In genomic region chr2:98936917-98937351, GRCh38 we compare ENCODE assay signal across 9 cellular contexts. TPM values are rescaled to one million over a fixed set of nuclear protein-coding genes. Genes with fewer than 3 reads are reported as not detected.
DNase-seq lines count a peak whose midpoint lies in the region; ATAC-seq, FAIRE-seq and TF ChIP-seq lines count a peak whose summit lies in the region.
"Had no signal": no experiment of that assay in that cellular context is flagged by ENCODE, and none has a peak within 500 bp of the region (broad histone marks: within the 10 kb centered on the region; RNA-seq: fewer than 3 reads in every experiment).

No MANE protein-coding gene starts in this region.

- no peaks in the 10 kb centered on the region for H3K79me2 ChIP-seq in Karpas-422 (ENCODE audit: low read length)

- no peak for TF ChIP-seq POLR2A in body of pancreas (IDR thresholded peaks at IDR 0.05)

- no peak for TF ChIP-seq CTCF in body of pancreas (IDR thresholded peaks at IDR 0.05)

- DNase-seq in activated T-cell treated with anti-CD3 and anti-CD28 coated beads, Interleukin-2, amount 50 U/mL, for 4 hours, result no peak
- DNase-seq in activated T-cell treated with anti-CD3 and anti-CD28 coated beads for 4 hours (no peak), body of pancreas (no peak), memory B cell (ENCODE audit: low spot score in 2 of 2) (no peak), RCC 7860 (ENCODE audit: low spot score) (no peak), NCI-H446 treated with DMSO at 0.1 percent for 48 hours (lab: John Stamatoyannopoulos, UW) (no peak), Karpas-422 (no peak)

- H3K4me1 ChIP-seq in body of pancreas, result peaks cover 18% of the 10 kb centered on the region
- no peaks in the 10 kb centered on the region for H3K4me1 ChIP-seq in thymus (ENCODE audit: control insufficient read depth, insufficient read depth, low read length)
- H3K4me1 ChIP-seq in Karpas-422 (ENCODE audit: low read length), result no peaks in the 10 kb centered on the region

- no peaks in the 10 kb centered on the region for H3K36me3 ChIP-seq in body of pancreas (replicated peaks in 1 of 2; ENCODE audit: insufficient read depth in 1 of 2, low read depth in 2 of 2)
- H3K36me3 ChIP-seq in thymus (ENCODE audit: control insufficient read depth, insufficient read depth), result no peaks in the 10 kb centered on the region
- no peaks in the 10 kb centered on the region for H3K36me3 ChIP-seq in Karpas-422 (ENCODE audit: insufficient read depth, low read length)

- no peaks in the 10 kb centered on the region for H4K20me1 ChIP-seq in Karpas-422 (ENCODE audit: insufficient read depth, low read depth, low read length)

- H3K4me2 ChIP-seq in Karpas-422 (ENCODE audit: low read depth, low read length, poor library complexity, severe bottlenecking), result no peak overlapping the region

- H3K4me3 Mint-ChIP-seq in activated T-cell treated with anti-CD3 and anti-CD28 coated beads, Interleukin-2, amount 50 U/mL, for 4 hours, result peak overlapping the region; percentile 75
- H3K4me3 Mint-ChIP-seq in memory B cell, result peak overlapping the region; percentile 70

- intact Hi-C loops in body of pancreas (cut with DNase I), result no loop called here

- no peaks in the 10 kb centered on the region for H3K9me3 Mint-ChIP-seq in activated T-cell treated with anti-CD3 and anti-CD28 coated beads, Interleukin-2, amount 50 U/mL, for 4 hours
- no peaks in the 10 kb centered on the region for H3K9me3 Mint-ChIP-seq in memory B cell

- H3K9ac ChIP-seq in Karpas-422 (ENCODE audit: low read length), result no peak overlapping the region

- H3K4me3 ChIP-seq in body of pancreas, result peak overlapping the region; percentile 16 to 31
- peak overlapping the region; percentile 15 for H3K4me3 ChIP-seq in thymus (ENCODE audit: low read length)
- H3K4me3 ChIP-seq in Karpas-422 (ENCODE audit: low read length), result no peak overlapping the region

- 31 to 54% methylated on average over 24 to 49 of the region's 49 CpGs for WGBS in body of pancreas, 2 donors
- 7% methylated on average over 49 of the region's 49 CpGs for WGBS in thymus

- H3K9me2 ChIP-seq in Karpas-422 (replicated peaks; ENCODE audit: insufficient read depth, low read length), result no peaks in the 10 kb centered on the region

- H3K27ac Mint-ChIP-seq in memory B cell, result no peak overlapping the region

- FAIRE-seq in RCC 7860 (lab: Jason Lieb, UNC), result no peak

- H3K27ac ChIP-seq in body of pancreas (peak overlapping the region in 1 of 4 donors; percentile 68), thymus (ENCODE audit: low read depth) (no peak overlapping the region), Karpas-422 (ENCODE audit: low read length) (no peak overlapping the region)
- H3K27ac ChIP-seq: C4-2B had no signal

- no peak overlapping the region for H2AFZ ChIP-seq in Karpas-422 (ENCODE audit: low read length)

- H3K27me3 Mint-ChIP-seq in activated T-cell treated with anti-CD3 and anti-CD28 coated beads, Interleukin-2, amount 50 U/mL, for 4 hours (ENCODE audit: low read depth), result peaks cover 61% of the 10 kb centered on the region
- peaks cover 13% of the 10 kb centered on the region for H3K27me3 Mint-ChIP-seq in memory B cell

- ATAC-seq in activated T-cell treated with anti-CD3 and anti-CD28 coated beads, Interleukin-2, amount 50 U/mL, for 4 hours, result peak; percentile 36 to 59
- ATAC-seq in body of pancreas (peak; percentile 8), memory B cell (ENCODE audit: low read depth) (peak; percentile 13)

- no peaks in the 10 kb centered on the region for H3K36me3 Mint-ChIP-seq in activated T-cell treated with anti-CD3 and anti-CD28 coated beads, Interleukin-2, amount 50 U/mL, for 4 hours (ENCODE audit: insufficient read depth)
- no peaks in the 10 kb centered on the region for H3K36me3 Mint-ChIP-seq in memory B cell

- no peaks in the 10 kb centered on the region for H3K27me3 ChIP-seq in body of pancreas
- H3K27me3 ChIP-seq in thymus (ENCODE audit: control insufficient read depth, insufficient read depth), result peaks cover 44% of the 10 kb centered on the region
- no peaks in the 10 kb centered on the region for H3K27me3 ChIP-seq in Karpas-422 (ENCODE audit: low read length)

- no peaks in the 10 kb centered on the region for H3K9me3 ChIP-seq in body of pancreas
- no peaks in the 10 kb centered on the region for H3K9me3 ChIP-seq in thymus (ENCODE audit: control insufficient read depth)
- no peaks in the 10 kb centered on the region for H3K9me3 ChIP-seq in Karpas-422 (ENCODE audit: low read length)

- peaks cover 10% of the 10 kb centered on the region for H3K4me1 Mint-ChIP-seq in activated T-cell treated with anti-CD3 and anti-CD28 coated beads, Interleukin-2, amount 50 U/mL, for 4 hours (ENCODE audit: low read depth)
- peaks cover 7% of the 10 kb centered on the region for H3K4me1 Mint-ChIP-seq in memory B cell

RNA-seq across cellular contexts. Expression of gene CRACDL, which starts 0.9 kb away (rescaled TPM):
- under 1 TPM; 0.10 to 0.46 (median 0.16) TPM for total RNA-seq in activated T-cell treated with anti-CD3 and anti-CD28 coated beads, Interleukin-2, amount 50 U/mL, for 4 hours
- 10 to 100 TPM; 14.8 to 22.1 TPM for total RNA-seq in body of pancreas
- polyA plus RNA-seq in thymus, result 3.6 TPM
- total RNA-seq in Karpas-422 (2014; rRNA removed; shearing (Covaris generic); ENCODE audit: low replicate concordance), result 1.0 and 2.5 TPM in 2 replicates
